Comparison of ENCODE assay signal across 1 cellular context in genomic region chr6:44245912-44246662, GRCh38.
TF ChIP-seq lines count a peak whose summit lies in the region.

No MANE protein-coding gene starts in this region.

TF ChIP-seq in HepG2, 621 proteins besides CTCF, POLR2A, EP300 and RAD21 (continued from another document and continues in another):
- TF ChIP-seq KAT2B (IDR thresholded peaks at IDR 0.05; ENCODE audit: borderline replicate concordance, low read depth, low read length), result no peak
- TF ChIP-seq ZNF251 (CRISPR knock-in tag; IDR thresholded peaks at IDR 0.05), result no peak
- no peak for TF ChIP-seq RNF2 (conservative IDR thresholded peaks at IDR 0.05; ENCODE audit: low read depth)
- no peak for TF ChIP-seq ZUFSP (CRISPR knock-in tag; IDR thresholded peaks at IDR 0.05; ENCODE audit: borderline replicate concordance)
- peak; percentile 59; the same call in 1 of the 2 replicates for TF ChIP-seq FOSL2 (CRISPR knock-in tag; IDR thresholded peaks at IDR 0.05)
- peak; percentile 95 for TF ChIP-seq ZBTB7B (CRISPR knock-in tag; IDR thresholded peaks at IDR 0.05)
- TF ChIP-seq YEATS2 (CRISPR knock-in tag; IDR thresholded peaks at IDR 0.05; ENCODE audit: borderline replicate concordance), result peak; percentile 79
- no peak; the same call in 1 of the 2 replicates for TF ChIP-seq ZBTB10 (CRISPR knock-in tag; IDR thresholded peaks at IDR 0.05; ENCODE audit: borderline replicate concordance)
- no peak for TF ChIP-seq FOXP1 (IDR thresholded peaks at IDR 0.05)
- TF ChIP-seq FOXP1 (CRISPR knock-in tag; IDR thresholded peaks at IDR 0.05), result peak; percentile 57; the same call in 1 of the 2 replicates
- TF ChIP-seq USF2 (IDR thresholded peaks at IDR 0.05; ENCODE audit: low read depth, low read length), result no peak
- TF ChIP-seq USF2 (CRISPR knock-in tag; IDR thresholded peaks at IDR 0.05; ENCODE audit: borderline replicate concordance), result no peak
- peak; percentile 26; the same call in 1 of the 2 replicates for TF ChIP-seq PAXIP1 (CRISPR knock-in tag; conservative IDR thresholded peaks at IDR 0.05)
- TF ChIP-seq HMG20A (CRISPR knock-in tag; IDR thresholded peaks at IDR 0.05; ENCODE audit: borderline replicate concordance), result no peak; the same call in 1 of the 2 replicates
- TF ChIP-seq STAT6 (CRISPR knock-in tag; IDR thresholded peaks at IDR 0.05; ENCODE audit: borderline replicate concordance), result peak; percentile 94; the same call in 1 of the 2 replicates
- TF ChIP-seq ATM (IDR thresholded peaks at IDR 0.05; ENCODE audit: borderline replicate concordance), result no peak
- no peak for TF ChIP-seq GPBP1L1 (CRISPR knock-in tag; IDR thresholded peaks at IDR 0.05)
- peak; percentile 89 for TF ChIP-seq HOXA3 (CRISPR knock-in tag; IDR thresholded peaks at IDR 0.05)
- TF ChIP-seq LCORL (IDR thresholded peaks at IDR 0.05), result peak; percentile 81
- TF ChIP-seq LCORL (CRISPR knock-in tag; IDR thresholded peaks at IDR 0.05), result peak; percentile 99
- no peak for TF ChIP-seq ZNF7 (CRISPR knock-in tag; IDR thresholded peaks at IDR 0.05)
- TF ChIP-seq KDM2A (CRISPR knock-in tag; IDR thresholded peaks at IDR 0.05; ENCODE audit: borderline replicate concordance, low read depth), result peak; percentile 88
- no peak for TF ChIP-seq SOX6 (IDR thresholded peaks at IDR 0.05)
- peak; percentile 61; the same call in 1 of the 2 replicates for TF ChIP-seq SOX6 (CRISPR knock-in tag; IDR thresholded peaks at IDR 0.05)
- TF ChIP-seq SMC3 (IDR thresholded peaks at IDR 0.05; ENCODE audit: low read length), result no peak
- TF ChIP-seq ZNF513 (CRISPR knock-in tag; conservative IDR thresholded peaks at IDR 0.05), result no peak
- TF ChIP-seq ZNF44 (CRISPR knock-in tag; IDR thresholded peaks at IDR 0.05), result peak; percentile 99
- TF ChIP-seq ZBED4 (CRISPR knock-in tag; IDR thresholded peaks at IDR 0.05; ENCODE audit: borderline replicate concordance), result no peak
- peak; percentile 77 for TF ChIP-seq RBFOX2 (IDR thresholded peaks at IDR 0.05; ENCODE audit: low read depth, low read length)
- no peak for TF ChIP-seq NCOA1 (CRISPR knock-in tag; IDR thresholded peaks at IDR 0.05)
- TF ChIP-seq NFATC3 (CRISPR knock-in tag; IDR thresholded peaks at IDR 0.05), result peak; percentile 92; the same call in 1 of the 2 replicates
- no peak for TF ChIP-seq ZSCAN22 (CRISPR knock-in tag; IDR thresholded peaks at IDR 0.05)
- TF ChIP-seq TBX2 (CRISPR knock-in tag; IDR thresholded peaks at IDR 0.05; ENCODE audit: borderline replicate concordance), result peak; percentile 70
- TF ChIP-seq FOXO4 (CRISPR knock-in tag; conservative IDR thresholded peaks at IDR 0.05), result no peak
- TF ChIP-seq RARG (CRISPR knock-in tag; IDR thresholded peaks at IDR 0.05; ENCODE audit: low read depth), result 0 out of 2 replicates have a peak, but pooled peaks have one; percentile 12
- peak; percentile 62; the same call in 1 of the 2 replicates for TF ChIP-seq ZNF205 (CRISPR knock-in tag; IDR thresholded peaks at IDR 0.05)
- TF ChIP-seq FOXK2 (IDR thresholded peaks at IDR 0.05), result no peak; the same call in 1 of the 2 replicates
- no peak for TF ChIP-seq ZNF484 (CRISPR knock-in tag; IDR thresholded peaks at IDR 0.05; ENCODE audit: borderline replicate concordance, low read depth)
- peak; percentile 70 for TF ChIP-seq POLR2AphosphoS5 (IDR thresholded peaks at IDR 0.05; ENCODE audit: low read depth, low read length)
- TF ChIP-seq ZNF180 (CRISPR knock-in tag; IDR thresholded peaks at IDR 0.05; ENCODE audit: borderline replicate concordance, low read depth), result 0 out of 2 replicates have a peak, but pooled peaks have one; percentile 24
